ENCODE assay signal across 21 cellular contexts in the genomic region with DNA sequence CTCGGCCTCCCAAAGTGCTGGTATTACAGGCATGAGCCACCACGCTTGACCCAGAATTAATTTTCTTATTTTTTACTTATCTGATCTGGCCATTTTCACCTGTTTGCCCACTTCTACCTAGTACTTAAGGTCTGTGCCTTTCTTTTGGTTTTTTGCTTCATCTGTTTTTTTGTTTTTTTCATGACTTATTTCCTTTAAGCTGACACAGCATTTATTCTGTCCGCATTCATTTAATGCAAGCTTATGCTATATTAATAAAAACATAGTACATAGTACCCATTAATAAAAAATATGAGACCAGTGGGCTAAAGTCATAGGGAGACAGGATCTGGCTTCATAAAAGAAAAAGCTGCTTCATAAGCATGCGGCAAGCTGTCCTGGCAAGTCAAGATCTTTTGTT.
A peak's percentile ranks its signal among the peaks of the same experiment; 100 is the strongest.
DNase-seq lines count a peak whose midpoint lies in the region; ATAC-seq and TF ChIP-seq lines count a peak whose summit lies in the region.
"Had no signal": no experiment of that assay in that cellular context is flagged by ENCODE, and none has a peak within 500 bp of the region (broad histone marks: within the 10 kb centered on the region; RNA-seq: fewer than 3 reads in every experiment).

No MANE protein-coding gene starts in this region.

- ATAC-seq in stimulated activated naive CD8-positive, alpha-beta T cell treated with anti-CD3 and anti-CD28 coated beads, Interleukin-15, amount 100 ng/mL, for 72 hours: no peak

- H3K27me3 Mint-ChIP-seq in activated naive CD4-positive, alpha-beta T cell treated with anti-CD3 and anti-CD28 coated beads, Interleukin-2, amount 10 ng/mL, durations not matched to agents 7 days and 5 days: no peaks in the 10 kb centered on the region
- H3K27me3 Mint-ChIP-seq in stimulated activated naive CD8-positive, alpha-beta T cell treated with anti-CD3 and anti-CD28 coated beads, Interleukin-15, Interleukin-2, amounts not matched to agents 100 ng/mL and 50 ng/mL, for 24 hours: no peaks in the 10 kb centered on the region
- no peaks in the 10 kb centered on the region for H3K27me3 Mint-ChIP-seq in stimulated activated naive CD8-positive, alpha-beta T cell treated with anti-CD3 and anti-CD28 coated beads, Interleukin-15, amount 100 ng/mL, for 72 hours
- peaks cover 2% of the 10 kb centered on the region for H3K27me3 Mint-ChIP-seq in endothelial cell (ENCODE audit: unreplicated experiment)
- H3K27me3 Mint-ChIP-seq: CD4-positive, alpha-beta T cell; CD8-positive, alpha-beta memory T cell had no signal

- H3K27me3 ChIP-seq in prostate gland (replicated peaks; ENCODE audit: insufficient read depth): no peaks in the 10 kb centered on the region
- H3K27me3 ChIP-seq: BE2C; BLaER1 treated with 17β-estradiol and CSF1 and Interleukin-3, amounts not matched to agents 10 nM and 100 nM had no signal

- TF ChIP-seq POLR2A in prostate gland (IDR thresholded peaks at IDR 0.05): no peak

- DNase-seq in activated naive CD4-positive, alpha-beta T cell treated with anti-CD3 and anti-CD28 coated beads, Interleukin-2, amount 10 ng/mL, durations not matched to agents 7 days and 5 days: no peak
- DNase-seq in activated naive CD4-positive, alpha-beta T cell treated with Interleukin-2 at 50 U/mL for 16 hours: no peak
- no peak for DNase-seq in stimulated activated naive CD8-positive, alpha-beta T cell treated with anti-CD3 and anti-CD28 coated beads, Interleukin-15, amount 100 ng/mL, for 72 hours
- no peak for DNase-seq in endothelial cell (ENCODE audit: low spot score)
- DNase-seq in prostate gland (ENCODE audit: low spot score): no peak
- DNase-seq: ACHN; AML-193; BE2C; CD4-positive, alpha-beta T cell; CD8-positive, alpha-beta memory T cell; DMS 273 treated with DMSO at 0.1 percent for 48 hours; DMS53; DMS79 treated with DMSO at 0.1 percent for 48 hours; GF-D8; GOT3; H7; HCEC 1CT had no signal

- no peak overlapping the region for H3K4me3 Mint-ChIP-seq in activated naive CD4-positive, alpha-beta T cell treated with anti-CD3 and anti-CD28 coated beads, Interleukin-2, amount 10 ng/mL, durations not matched to agents 7 days and 5 days
- H3K4me3 Mint-ChIP-seq in stimulated activated naive CD8-positive, alpha-beta T cell treated with anti-CD3 and anti-CD28 coated beads, Interleukin-15, Interleukin-2, amounts not matched to agents 100 ng/mL and 50 ng/mL, for 24 hours: no peak overlapping the region
- no peak overlapping the region for H3K4me3 Mint-ChIP-seq in stimulated activated naive CD8-positive, alpha-beta T cell treated with anti-CD3 and anti-CD28 coated beads, Interleukin-15, amount 100 ng/mL, for 72 hours
- H3K4me3 Mint-ChIP-seq in endothelial cell (ENCODE audit: unreplicated experiment): peak overlapping the region; percentile 49
- H3K4me3 Mint-ChIP-seq: CD14-positive monocyte; CD4-positive, alpha-beta T cell; CD8-positive, alpha-beta memory T cell had no signal

- WGBS in prostate gland: 97% methylated on average over 4 of the region's 4 CpGs

- no peaks in the 10 kb centered on the region for H3K9me3 Mint-ChIP-seq in activated naive CD4-positive, alpha-beta T cell treated with anti-CD3 and anti-CD28 coated beads, Interleukin-2, amount 10 ng/mL, durations not matched to agents 7 days and 5 days
- no peaks in the 10 kb centered on the region for H3K9me3 Mint-ChIP-seq in stimulated activated naive CD8-positive, alpha-beta T cell treated with anti-CD3 and anti-CD28 coated beads, Interleukin-15, Interleukin-2, amounts not matched to agents 100 ng/mL and 50 ng/mL, for 24 hours
- H3K9me3 Mint-ChIP-seq in stimulated activated naive CD8-positive, alpha-beta T cell treated with anti-CD3 and anti-CD28 coated beads, Interleukin-15, amount 100 ng/mL, for 72 hours: no peaks in the 10 kb centered on the region
- H3K9me3 Mint-ChIP-seq in endothelial cell (ENCODE audit: unreplicated experiment): no peaks in the 10 kb centered on the region
- H3K9me3 Mint-ChIP-seq: CD4-positive, alpha-beta T cell; CD8-positive, alpha-beta memory T cell had no signal

- no peak overlapping the region for H3K4me3 ChIP-seq in prostate gland
- H3K4me3 ChIP-seq: BLaER1 treated with 17β-estradiol and CSF1 and Interleukin-3, amounts not matched to agents 10 nM and 100 nM had no signal

- H3K27ac Mint-ChIP-seq in activated naive CD4-positive, alpha-beta T cell treated with anti-CD3 and anti-CD28 coated beads, Interleukin-2, amount 10 ng/mL, durations not matched to agents 7 days and 5 days: peak overlapping the region; percentile 1
- H3K27ac Mint-ChIP-seq in stimulated activated naive CD8-positive, alpha-beta T cell treated with anti-CD3 and anti-CD28 coated beads, Interleukin-15, Interleukin-2, amounts not matched to agents 100 ng/mL and 50 ng/mL, for 24 hours: peak overlapping the region; percentile 63
- H3K27ac Mint-ChIP-seq in stimulated activated naive CD8-positive, alpha-beta T cell treated with anti-CD3 and anti-CD28 coated beads, Interleukin-15, amount 100 ng/mL, for 72 hours: no peak overlapping the region
- H3K27ac Mint-ChIP-seq in endothelial cell (ENCODE audit: unreplicated experiment): no peak overlapping the region
- H3K27ac Mint-ChIP-seq: CD14-positive monocyte; CD4-positive, alpha-beta T cell had no signal

- H3K27ac ChIP-seq in prostate gland: no peak overlapping the region
- H3K27ac ChIP-seq: 22Rv1; BLaER1 treated with 17β-estradiol and CSF1 and Interleukin-3, amounts not matched to agents 10 nM and 100 nM had no signal

- TF ChIP-seq CTCF in endothelial cell (IDR thresholded peaks at IDR 0.05; ENCODE audit: unreplicated experiment): no peak
- TF ChIP-seq CTCF in prostate gland (IDR thresholded peaks at IDR 0.05): no peak

- intact Hi-C loops in prostate gland (cut with DNase I): no loop called here

- no peaks in the 10 kb centered on the region for H3K9me3 ChIP-seq in prostate gland
- H3K9me3 ChIP-seq: BE2C had no signal

- H3K36me3 ChIP-seq in prostate gland: no peaks in the 10 kb centered on the region

- H3K4me1 Mint-ChIP-seq in activated naive CD4-positive, alpha-beta T cell treated with anti-CD3 and anti-CD28 coated beads, Interleukin-2, amount 10 ng/mL, durations not matched to agents 7 days and 5 days: no peaks in the 10 kb centered on the region
- peaks cover 5% of the 10 kb centered on the region for H3K4me1 Mint-ChIP-seq in stimulated activated naive CD8-positive, alpha-beta T cell treated with anti-CD3 and anti-CD28 coated beads, Interleukin-15, Interleukin-2, amounts not matched to agents 100 ng/mL and 50 ng/mL, for 24 hours (ENCODE audit: low read depth)
- H3K4me1 Mint-ChIP-seq in stimulated activated naive CD8-positive, alpha-beta T cell treated with anti-CD3 and anti-CD28 coated beads, Interleukin-15, amount 100 ng/mL, for 72 hours: no peaks in the 10 kb centered on the region
- peaks cover 12% of the 10 kb centered on the region for H3K4me1 Mint-ChIP-seq in endothelial cell (ENCODE audit: unreplicated experiment)

- CTCF ChIA-PET in activated naive CD4-positive, alpha-beta T cell treated with anti-CD3 and anti-CD28 coated beads, Interleukin-2, amount 10 ng/mL, durations not matched to agents 7 days and 5 days (lab: Charles Lee): no interaction called here

- peaks cover 45% of the 10 kb centered on the region for H3K36me3 Mint-ChIP-seq in activated naive CD4-positive, alpha-beta T cell treated with anti-CD3 and anti-CD28 coated beads, Interleukin-2, amount 10 ng/mL, durations not matched to agents 7 days and 5 days
- H3K36me3 Mint-ChIP-seq in stimulated activated naive CD8-positive, alpha-beta T cell treated with anti-CD3 and anti-CD28 coated beads, Interleukin-15, Interleukin-2, amounts not matched to agents 100 ng/mL and 50 ng/mL, for 24 hours (ENCODE audit: low read depth): peaks cover 70% of the 10 kb centered on the region
- peaks cover 44% of the 10 kb centered on the region for H3K36me3 Mint-ChIP-seq in endothelial cell (ENCODE audit: low read depth, unreplicated experiment)

- no peaks in the 10 kb centered on the region for H3K4me1 ChIP-seq in prostate gland (replicated peaks)
- H3K4me1 ChIP-seq: BE2C had no signal

Comparison
In these comparisons a context has a peak if more than half of its experiments do, and no peak if none do; other contexts are left out.
1. H3K27ac Mint-ChIP-seq: peak in activated naive CD4-positive, alpha-beta T cell treated with anti-CD3 and anti-CD28 coated beads, Interleukin-2, amount 10 ng/mL, durations not matched to agents 7 days and 5 days (single experiment) and stimulated activated naive CD8-positive, alpha-beta T cell treated with anti-CD3 and anti-CD28 coated beads, Interleukin-15, Interleukin-2, amounts not matched to agents 100 ng/mL and 50 ng/mL, for 24 hours (single experiment); none in stimulated activated naive CD8-positive, alpha-beta T cell treated with anti-CD3 and anti-CD28 coated beads, Interleukin-15, amount 100 ng/mL, for 72 hours (0 of 2) and endothelial cell (single experiment).